10 cellular contexts compared by ENCODE assay signal in genomic region chr16:2755158-2755557, GRCh38. TPM values are rescaled to one million over a fixed set of nuclear protein-coding genes. Genes with fewer than 3 reads are reported as not detected.
A peak's percentile ranks its signal among the peaks of the same experiment; 100 is the strongest.
DNase-seq lines count a peak whose midpoint lies in the region; ATAC-seq and TF ChIP-seq lines count a peak whose summit lies in the region.
"Had no signal": no experiment of that assay in that cellular context is flagged by ENCODE, and none has a peak within 500 bp of the region (broad histone marks: within the 10 kb centered on the region; RNA-seq: fewer than 3 reads in every experiment).

No MANE protein-coding gene starts in this region.

- H3K27me3 Mint-ChIP-seq in activated naive CD4-positive, alpha-beta T cell treated with anti-CD3 and anti-CD28 coated beads, Interleukin-2, amount 10 ng/mL, durations not matched to agents 7 days and 5 days: peaks cover 5% of the 10 kb centered on the region

- CTCF ChIA-PET in activated naive CD4-positive, alpha-beta T cell treated with anti-CD3 and anti-CD28 coated beads, Interleukin-2, amount 10 ng/mL, durations not matched to agents 7 days and 5 days (lab: Charles Lee): no interaction called here

- H3K4me1 Mint-ChIP-seq in activated naive CD4-positive, alpha-beta T cell treated with anti-CD3 and anti-CD28 coated beads, Interleukin-2, amount 10 ng/mL, durations not matched to agents 7 days and 5 days: peaks cover 62% of the 10 kb centered on the region

- peaks cover 32 to 45% of the 10 kb centered on the region in 2 donors for H3K4me1 ChIP-seq in left lung
- peaks cover 0 to 52% (median 37%) of the 10 kb centered on the region in 4 donors for H3K4me1 ChIP-seq in tibial artery

- intact Hi-C loops in left lung (cut with DNase I) (no loop called here), tibial artery (cut with DNase I; ENCODE audit: low total_unique reads) (no loop called here)

- H3K27ac ChIP-seq in left lung (no peak overlapping the region), tibial artery (no peak overlapping the region)

- H3K27me3 ChIP-seq in left lung: no peaks in the 10 kb centered on the region
- no peaks in the 10 kb centered on the region for H3K27me3 ChIP-seq in tibial artery

- H3K36me3 ChIP-seq in left lung (peaks cover 0 to 43% of the 10 kb centered on the region in 2 donors), tibial artery (peaks cover 30 to 42% (median 31%) of the 10 kb centered on the region in 3 donors)

- no peak for ATAC-seq in activated naive CD4-positive, alpha-beta T cell treated with anti-CD3 and anti-CD28 coated beads, Interleukin-2, amount 50 U/mL, for 72 hours
- ATAC-seq in left lung: no peak

- peak overlapping the region; percentile 79 for H3K4me3 Mint-ChIP-seq in activated naive CD4-positive, alpha-beta T cell treated with anti-CD3 and anti-CD28 coated beads, Interleukin-2, amount 10 ng/mL, durations not matched to agents 7 days and 5 days

- TF ChIP-seq CTCF in left lung (IDR thresholded peaks at IDR 0.05) (no peak), tibial artery (IDR thresholded peaks at IDR 0.05) (no peak), GM10266 (IDR thresholded peaks at IDR 0.05; ENCODE audit: control insufficient read depth, insufficient read depth, low read depth, missing control alignments) (no peak)

- peaks cover 74% of the 10 kb centered on the region for H3K36me3 Mint-ChIP-seq in activated naive CD4-positive, alpha-beta T cell treated with anti-CD3 and anti-CD28 coated beads, Interleukin-2, amount 10 ng/mL, durations not matched to agents 7 days and 5 days
- peaks cover 66 to 70% of the 10 kb centered on the region in 2 donors for H3K36me3 Mint-ChIP-seq in activated naive CD4-positive, alpha-beta T cell treated with anti-CD3 and anti-CD28 coated beads, Interleukin-2, amount 50 U/mL, for 72 hours

- H3K27ac Mint-ChIP-seq in activated naive CD4-positive, alpha-beta T cell treated with anti-CD3 and anti-CD28 coated beads, Interleukin-2, amount 10 ng/mL, durations not matched to agents 7 days and 5 days: no peak overlapping the region
- H3K27ac Mint-ChIP-seq in activated naive CD4-positive, alpha-beta T cell treated with anti-CD3 and anti-CD28 coated beads, Interleukin-2, amount 50 U/mL, for 72 hours: peak overlapping the region; percentile 30 to 92

- no peak for DNase-seq in activated naive CD4-positive, alpha-beta T cell treated with anti-CD3 and anti-CD28 coated beads, Interleukin-2, amount 10 ng/mL, durations not matched to agents 7 days and 5 days
- no peak for DNase-seq in activated naive CD4-positive, alpha-beta T cell treated with Interleukin-2 at 50 U/mL for 16 hours
- no peak for DNase-seq in activated naive CD4-positive, alpha-beta T cell treated with anti-CD3 and anti-CD28 coated beads, Interleukin-2, amount 50 U/mL, for 72 hours (ENCODE audit: low spot score in 2 of 2)
- DNase-seq in left lung (no peak), tibial artery (no peak), GM10266 (ENCODE audit: extremely low spot score) (no peak), inferior parietal cortex (ENCODE audit: extremely low spot score) (no peak), kidney tubule cell (ENCODE audit: low spot score) (no peak)
- DNase-seq: stimulated activated CD4-positive, alpha-beta T cell treated with anti-CD3 and anti-CD28 coated beads, Interleukin-12 subunit alpha, Interleukin-12 subunit beta, amount 100 ng/mL, for 4 hours; SW 1271 had no signal

- no peaks in the 10 kb centered on the region for H3K9me3 Mint-ChIP-seq in activated naive CD4-positive, alpha-beta T cell treated with anti-CD3 and anti-CD28 coated beads, Interleukin-2, amount 10 ng/mL, durations not matched to agents 7 days and 5 days
- H3K9me3 Mint-ChIP-seq in activated naive CD4-positive, alpha-beta T cell treated with anti-CD3 and anti-CD28 coated beads, Interleukin-2, amount 50 U/mL, for 72 hours: no peaks in the 10 kb centered on the region

- H3K4me3 ChIP-seq in left lung (peak overlapping the region; percentile 87 to 99), tibial artery (peak overlapping the region; percentile 84 to 90)

- H3K9me3 ChIP-seq in left lung (no peaks in the 10 kb centered on the region), tibial artery (no peaks in the 10 kb centered on the region)

RNA-seq across cellular contexts. Expression of gene SRRM2, which starts 2.7 kb away (rescaled TPM):
- 100 to 1,000 TPM; 624 to 790 TPM for total RNA-seq in activated naive CD4-positive, alpha-beta T cell treated with anti-CD3 and anti-CD28 coated beads, Interleukin-2, amount 50 U/mL, for 72 hours
- total RNA-seq in left lung: 100 to 1,000 TPM; 536 to 562 TPM

RNA-seq across cellular contexts. Expression of gene ELOB, which starts 21.9 kb away (rescaled TPM):
- total RNA-seq in activated naive CD4-positive, alpha-beta T cell treated with anti-CD3 and anti-CD28 coated beads, Interleukin-2, amount 50 U/mL, for 72 hours: 100 to 1,000 TPM; 218 to 224 TPM
- 100 to 1,000 TPM; 200 to 205 TPM for total RNA-seq in left lung

RNA-seq across cellular contexts. Expression of gene PRSS33, which starts 32.2 kb away (rescaled TPM):
- total RNA-seq in activated naive CD4-positive, alpha-beta T cell treated with anti-CD3 and anti-CD28 coated beads, Interleukin-2, amount 50 U/mL, for 72 hours: not detected
- total RNA-seq in left lung: not detected

RNA-seq across cellular contexts. Expression of gene PRSS27, which starts 35.1 kb away (rescaled TPM):
- total RNA-seq in activated naive CD4-positive, alpha-beta T cell treated with anti-CD3 and anti-CD28 coated beads, Interleukin-2, amount 50 U/mL, for 72 hours: 1 to 10 TPM; 1.3 to 3.2 TPM
- total RNA-seq in left lung: under 1 TPM; 0.45 to 0.70 TPM

RNA-seq across cellular contexts. Expression of gene PRSS41, which starts 43.1 kb away (rescaled TPM):
- not detected for total RNA-seq in activated naive CD4-positive, alpha-beta T cell treated with anti-CD3 and anti-CD28 coated beads, Interleukin-2, amount 50 U/mL, for 72 hours
- not detected for total RNA-seq in left lung
